Comparison of ENCODE assay signal across 10 cellular contexts in genomic region chr14:104135121-104135903, GRCh38. TPM values are rescaled to one million over a fixed set of nuclear protein-coding genes. Genes with fewer than 3 reads are reported as not detected.
DNase-seq lines count a peak whose midpoint lies in the region; ATAC-seq, FAIRE-seq and TF ChIP-seq lines count a peak whose summit lies in the region.
"Had no signal": no experiment of that assay in that cellular context is flagged by ENCODE, and none has a peak within 500 bp of the region (broad histone marks: within the 10 kb centered on the region; RNA-seq: fewer than 3 reads in every experiment).

No MANE protein-coding gene starts in this region.

- intact Hi-C loops in pancreas (cut with DNase I) = loop anchor here in 2 of 3 donors (2.0 to 5.0 kb wide), 3 partner anchors 427 to 502 kb away; no protein-coding TSS in a partner anchor

- WGBS in pancreas, 2 donors = 2 to 6% methylated on average over 43 to 47 of the region's 47 CpGs

- no peak overlapping the region for H3K4me3 ChIP-seq in pancreas

- H3K9me3 ChIP-seq in pancreas = no peaks in the 10 kb centered on the region

- TF ChIP-seq CTCF in foreskin keratinocyte (conservative IDR thresholded peaks at IDR 0.05) (peak; percentile 39), pancreas (IDR thresholded peaks at IDR 0.05) (no peak)

- ATAC-seq in foreskin keratinocyte = peak; percentile 6
- ATAC-seq in pancreas = peak in 1 of 4 donors; percentile 7
- ATAC-seq in HG03135 (IDR thresholded peaks at IDR 0.05; ENCODE audit: unreplicated experiment) = no peak
- ATAC-seq: naive thymus-derived CD8-positive, alpha-beta T cell had no signal

- DNase-seq in NCI-H2227 (lab: John Stamatoyannopoulos, UW; ENCODE audit: unreplicated experiment) (peak; percentile 56), NCI-H2227 treated with DMSO at 0.1 percent for 48 hours (lab: John Stamatoyannopoulos, UW) (no peak), NCI-H82 treated with DMSO at 0.1 percent for 48 hours (lab: John Stamatoyannopoulos, UW; ENCODE audit: unreplicated experiment) (peak; percentile 25), foreskin keratinocyte (no peak), pancreas (peak; percentile 4 to 72 (median 32)), KG1 (lab: John Stamatoyannopoulos, UW) (no peak), NK-92 (lab: John Stamatoyannopoulos, UW; ENCODE audit: unreplicated experiment) (no peak)

- no peak for FAIRE-seq in pancreas (lab: Jason Lieb, UNC)

- H3K27me3 ChIP-seq in foreskin keratinocyte (peaks cover 66% of the 10 kb centered on the region), pancreas (peaks cover 0 to 14% (median 3%) of the 10 kb centered on the region in 4 donors)

- no peak overlapping the region for H3K27ac ChIP-seq in foreskin keratinocyte
- no peak overlapping the region for H3K27ac ChIP-seq in pancreas

- H3K4me1 ChIP-seq in foreskin keratinocyte = no peaks in the 10 kb centered on the region
- peaks cover 4 to 9% (median 5%) of the 10 kb centered on the region in 3 donors for H3K4me1 ChIP-seq in pancreas

- no peaks in the 10 kb centered on the region for H3K36me3 ChIP-seq in pancreas

RNA-seq across cellular contexts. Expression of gene KIF26A, which starts 3.1 kb away (rescaled TPM):
- total RNA-seq in foreskin keratinocyte = 1.3 and 2.0 TPM in 2 replicates
- 0.42 and 0.53 TPM in 2 replicates for polyA plus RNA-seq in foreskin keratinocyte
- 10 to 100 TPM in 2 of 6 donors, 1 to 10 TPM in 4; 5.3 to 13.2 (median 8.4) TPM for total RNA-seq in pancreas
- polyA plus RNA-seq in pancreas = 1 to 10 TPM; 3.6 to 4.3 TPM
- polyA plus RNA-seq: AG04450; naive thymus-derived CD8-positive, alpha-beta T cell had no signal

RNA-seq across cellular contexts. Expression of gene ASPG, which starts 49.8 kb away (rescaled TPM):
- 0.11 and 0.14 TPM in 2 replicates for total RNA-seq in foreskin keratinocyte
- 0.08 TPM in 1 of 2 replicates, not detected in the other for polyA plus RNA-seq in foreskin keratinocyte
- total RNA-seq in pancreas = under 1 TPM in 4 of 6 donors, not detected in 2; 0.16 to 0.52 (median 0.19) TPM
- polyA plus RNA-seq in pancreas = under 1 TPM; 0.27 to 0.68 TPM
- total RNA-seq: naive thymus-derived CD8-positive, alpha-beta T cell had no signal
- polyA plus RNA-seq: AG04450; naive thymus-derived CD8-positive, alpha-beta T cell had no signal

Comparison
In these comparisons a context has a peak if more than half of its experiments do, and no peak if none do; other contexts are left out.
1. DNase-seq: peak in NCI-H2227 (single experiment), NCI-H82 treated with DMSO at 0.1 percent for 48 hours (single experiment) and pancreas (6 of 6); none in NCI-H2227 treated with DMSO at 0.1 percent for 48 hours (single experiment), foreskin keratinocyte (0 of 2), KG1 (single experiment) and NK-92 (single experiment).